In the genomic region with DNA sequence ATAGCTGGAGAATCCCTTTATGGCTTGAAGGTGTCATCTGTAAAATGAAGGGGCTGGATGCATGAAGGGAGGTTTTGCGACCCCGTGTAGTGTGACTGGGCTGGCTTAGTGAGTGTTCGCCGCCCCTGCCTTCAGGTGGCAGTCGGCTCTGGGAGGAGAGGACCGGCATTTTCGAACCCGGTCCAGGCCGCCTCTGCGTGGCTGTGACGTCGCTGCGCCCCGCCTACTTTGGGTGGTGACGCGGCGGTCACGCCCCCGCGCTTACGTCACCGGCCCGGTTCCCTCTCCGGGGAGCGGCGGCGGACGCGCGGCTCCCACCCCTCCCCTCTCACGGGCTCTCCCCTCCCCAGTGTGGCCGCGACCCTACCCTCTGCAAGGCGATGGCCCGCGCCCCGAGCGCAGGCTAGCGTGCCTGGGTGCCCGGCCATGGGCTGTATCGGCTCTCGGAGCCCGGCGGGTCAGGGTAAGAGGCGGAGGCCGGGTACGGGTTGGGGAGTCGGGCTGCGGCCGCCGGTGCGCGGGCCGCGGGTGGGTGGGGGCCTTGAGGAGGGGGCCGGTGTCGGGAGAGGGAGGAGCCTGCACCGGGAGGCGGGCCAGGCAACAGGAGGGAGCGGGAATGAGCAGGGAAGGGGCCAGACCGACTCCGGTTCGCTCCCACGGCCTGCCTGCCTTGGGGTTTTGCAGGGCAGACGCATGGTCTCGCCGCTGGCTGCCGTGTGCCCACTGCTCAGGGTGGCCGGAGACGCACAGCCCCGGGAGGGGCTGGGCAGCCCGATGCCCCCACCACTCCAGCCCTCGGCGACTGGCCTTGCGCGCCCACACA, we compare ENCODE assay signal across 8 cellular contexts. TPM values are rescaled to one million over a fixed set of nuclear protein-coding genes. Genes with fewer than 3 reads are reported as not detected.
DNase-seq lines count a peak whose midpoint lies in the region; ATAC-seq, FAIRE-seq and TF ChIP-seq lines count a peak whose summit lies in the region.

No MANE protein-coding gene starts in this region.

- ATAC-seq in GM21717 (IDR thresholded peaks at IDR 0.05; ENCODE audit: unreplicated experiment) (peak; percentile 64), pancreas (peak; percentile 85 to 86 (median 86))

- peak overlapping the region; percentile 71 for H2AFZ ChIP-seq in MM.1S (ENCODE audit: low read length)

- H3K36me3 Mint-ChIP-seq in activated naive CD8-positive, alpha-beta T cell treated with anti-CD3 and anti-CD28 coated beads for 36 hours = peaks cover 36% of the 10 kb centered on the region

- no peaks in the 10 kb centered on the region for H3K9me3 ChIP-seq in MM.1S (replicated peaks; ENCODE audit: insufficient read depth, low read length)
- no peaks in the 10 kb centered on the region for H3K9me3 ChIP-seq in cardiac muscle cell (ENCODE audit: low read depth)
- H3K9me3 ChIP-seq in pancreas = no peaks in the 10 kb centered on the region
- no peaks in the 10 kb centered on the region for H3K9me3 ChIP-seq in tibial artery

- H3K9me3 Mint-ChIP-seq in activated naive CD8-positive, alpha-beta T cell treated with anti-CD3 and anti-CD28 coated beads for 36 hours = no peaks in the 10 kb centered on the region

- peaks cover 50% of the 10 kb centered on the region for H3K4me1 Mint-ChIP-seq in activated naive CD8-positive, alpha-beta T cell treated with anti-CD3 and anti-CD28 coated beads for 36 hours

- peaks cover 19% of the 10 kb centered on the region for H3K36me3 ChIP-seq in MM.1S (replicated peaks; ENCODE audit: insufficient read depth, low read length)
- H3K36me3 ChIP-seq in cardiac muscle cell = peaks cover 34% of the 10 kb centered on the region
- peaks cover 7 to 34% (median 23%) of the 10 kb centered on the region in 3 donors for H3K36me3 ChIP-seq in pancreas
- peaks cover 33 to 44% (median 44%) of the 10 kb centered on the region in 3 donors for H3K36me3 ChIP-seq in tibial artery

- no peaks in the 10 kb centered on the region for H3K27me3 ChIP-seq in MM.1S (replicated peaks; ENCODE audit: insufficient read depth, low read length)
- H3K27me3 ChIP-seq in cardiac muscle cell = no peaks in the 10 kb centered on the region
- no peaks in the 10 kb centered on the region for H3K27me3 ChIP-seq in pancreas
- H3K27me3 ChIP-seq in tibial artery = no peaks in the 10 kb centered on the region

- peak overlapping the region; percentile 80 for H3K4me3 Mint-ChIP-seq in activated naive CD8-positive, alpha-beta T cell treated with anti-CD3 and anti-CD28 coated beads for 36 hours

- H3K27ac ChIP-seq in MM.1S (ENCODE audit: low read length) = peak overlapping the region; percentile 57
- H3K27ac ChIP-seq in cardiac muscle cell = peak overlapping the region; percentile 93
- peak overlapping the region; percentile 89 to 93 (median 92) for H3K27ac ChIP-seq in pancreas
- H3K27ac ChIP-seq in tibial artery = peak overlapping the region; percentile 97 to 98

- FAIRE-seq in pancreas (lab: Jason Lieb, UNC) = no peak

- WGBS in pancreas, 2 donors = 1 to 3% methylated on average over 52 to 76 of the region's 76 CpGs

- intact Hi-C loops in pancreas (cut with DNase I) = no loop called here
- intact Hi-C loops in tibial artery (cut with DNase I; ENCODE audit: low total_unique reads) = loop anchor here (1.0 to 2.0 kb wide), 2 partner anchors 21 to 27 kb away; no protein-coding TSS in a partner anchor

- no peak for TF ChIP-seq CTCF in MM.1S (IDR thresholded peaks at IDR 0.05; ENCODE audit: low read length)
- TF ChIP-seq CTCF in cardiac muscle cell (IDR thresholded peaks at IDR 0.05; ENCODE audit: low read depth, low read length) = no peak
- no peak for TF ChIP-seq CTCF in pancreas (IDR thresholded peaks at IDR 0.05)
- no peak for TF ChIP-seq CTCF in tibial artery (IDR thresholded peaks at IDR 0.05)

- peak overlapping the region; percentile 73 for H3K4me3 ChIP-seq in MM.1S (ENCODE audit: low read length)
- H3K4me3 ChIP-seq in cardiac muscle cell = peak overlapping the region; percentile 66
- H3K4me3 ChIP-seq in pancreas = peak overlapping the region; percentile 51 to 80 (median 60)
- peak overlapping the region; percentile 90 to 94 for H3K4me3 ChIP-seq in tibial artery

- H3F3A ChIP-seq in MM.1S (ENCODE audit: insufficient read depth, low read length) = peaks cover 45% of the 10 kb centered on the region

- peaks cover 26% of the 10 kb centered on the region for H3K79me2 ChIP-seq in MM.1S (ENCODE audit: low read length)

- H3K9ac ChIP-seq in MM.1S (ENCODE audit: low read length) = peak overlapping the region; percentile 59; the same call in 1 of the 2 replicates

- H3K9me2 ChIP-seq in MM.1S (replicated peaks; ENCODE audit: insufficient read depth, low read length) = no peaks in the 10 kb centered on the region

- H3K27ac Mint-ChIP-seq in activated naive CD8-positive, alpha-beta T cell treated with anti-CD3 and anti-CD28 coated beads for 36 hours = peak overlapping the region; percentile 89

- peak overlapping the region; percentile 69 for H3K4me2 ChIP-seq in MM.1S (ENCODE audit: low read depth, low read length)

- H3K27me3 Mint-ChIP-seq in activated naive CD8-positive, alpha-beta T cell treated with anti-CD3 and anti-CD28 coated beads for 36 hours = no peaks in the 10 kb centered on the region

- DNase-seq in DMS153 (lab: John Stamatoyannopoulos, UW) = peak; percentile 38
- DNase-seq in MM.1S = peak; percentile 78
- DNase-seq in SKM-1 treated with dmso at 0.1 percent for 144 hours (lab: John Stamatoyannopoulos, UW; ENCODE audit: unreplicated experiment) = peak; percentile 26
- peak; percentile 88 for DNase-seq in activated naive CD8-positive, alpha-beta T cell treated with anti-CD3 and anti-CD28 coated beads for 36 hours
- DNase-seq in cardiac muscle cell (ENCODE audit: low read depth in 1 of 2, low spot score in 1 of 2) = peak; percentile 84 to 88
- DNase-seq in pancreas = peak; percentile 77 to 96 (median 89)
- DNase-seq in tibial artery = peak; percentile 79 to 92

- H3K4me1 ChIP-seq in MM.1S (ENCODE audit: low read length) (0 out of 2 replicates have a peak, but pooled peaks cover 4% of the 10 kb centered on the region), cardiac muscle cell (ENCODE audit: low read depth) (peaks cover 5% of the 10 kb centered on the region), pancreas (peaks cover 0 to 11% (median 0%) of the 10 kb centered on the region in 3 donors), tibial artery (peaks cover 0 to 39% (median 27%) of the 10 kb centered on the region in 4 donors)

- peaks cover 35% of the 10 kb centered on the region for H4K20me1 ChIP-seq in MM.1S (ENCODE audit: insufficient read depth, low read length)

RNA-seq across cellular contexts. Expression of gene FAM131A, which starts 1.5 kb away (rescaled TPM):
- 1 to 10 TPM; 2.1 to 3.4 TPM for total RNA-seq in activated naive CD8-positive, alpha-beta T cell treated with anti-CD3 and anti-CD28 coated beads for 36 hours
- 22.1 and 34.3 TPM in 2 replicates for total RNA-seq in cardiac muscle cell
- 9.6 and 16.0 TPM in 2 replicates for polyA plus RNA-seq in cardiac muscle cell
- 1 to 10 TPM; 4.0 to 7.9 (median 6.4) TPM for total RNA-seq in pancreas
- polyA plus RNA-seq in pancreas = 10 to 100 TPM; 12.7 to 22.5 TPM

RNA-seq across cellular contexts. Expression of gene EIF4G1, which starts 21.5 kb away (rescaled TPM):
- 100 to 1,000 TPM; 644 to 660 TPM for total RNA-seq in activated naive CD8-positive, alpha-beta T cell treated with anti-CD3 and anti-CD28 coated beads for 36 hours
- total RNA-seq in cardiac muscle cell (269 and 275 TPM in 2 replicates), pancreas (100 to 1,000 TPM; 118 to 207 (median 178) TPM)
- polyA plus RNA-seq in cardiac muscle cell (166 and 184 TPM in 2 replicates), pancreas (100 to 1,000 TPM; 159 to 163 TPM)

RNA-seq across cellular contexts. Expression of gene CLCN2, which starts 25.5 kb away (rescaled TPM):
- total RNA-seq in activated naive CD8-positive, alpha-beta T cell treated with anti-CD3 and anti-CD28 coated beads for 36 hours = 1 to 10 TPM; 5.0 to 6.8 TPM
- total RNA-seq in cardiac muscle cell (13.1 and 18.4 TPM in 2 replicates), pancreas (1 to 10 TPM; 4.9 to 9.2 (median 6.2) TPM)
- polyA plus RNA-seq in cardiac muscle cell (10.3 and 12.3 TPM in 2 replicates), pancreas (10 to 100 TPM; 22.2 to 25.5 TPM)

RNA-seq across cellular contexts. Expression of gene POLR2H, which starts 25.6 kb away (rescaled TPM):
- 100 to 1,000 TPM; 175 to 177 TPM for total RNA-seq in activated naive CD8-positive, alpha-beta T cell treated with anti-CD3 and anti-CD28 coated beads for 36 hours
- total RNA-seq in cardiac muscle cell (112 and 122 TPM in 2 replicates), pancreas (10 to 100 TPM; 19.7 to 38.2 (median 25.7) TPM)
- polyA plus RNA-seq in cardiac muscle cell (96.2 and 107 TPM in 2 replicates), pancreas (100 to 1,000 TPM in 1 of 2 donors, 10 to 100 TPM in 1; 98.0 to 116 TPM)

RNA-seq across cellular contexts. Expression of gene PSMD2, which starts 36.8 kb away (rescaled TPM):
- 100 to 1,000 TPM; 257 to 282 TPM for total RNA-seq in activated naive CD8-positive, alpha-beta T cell treated with anti-CD3 and anti-CD28 coated beads for 36 hours
- 314 and 456 TPM in 2 replicates for total RNA-seq in cardiac muscle cell
- 390 and 464 TPM in 2 replicates for polyA plus RNA-seq in cardiac muscle cell
- total RNA-seq in pancreas = 10 to 100 TPM; 38.4 to 89.6 (median 54.1) TPM
- 10 to 100 TPM; 39.1 to 78.7 TPM for polyA plus RNA-seq in pancreas

Comparison
In these comparisons a context has a peak if more than half of its experiments do, and no peak if none do; other contexts are left out.
1. Peak in every context shown above with its lines: DNase-seq, ATAC-seq, H3K4me3 ChIP-seq and H3K27ac ChIP-seq.
2. DNase-seq: peak in every context shown above with its lines; median percentile 89 in pancreas; 88 in activated naive CD8-positive, alpha-beta T cell treated with anti-CD3 and anti-CD28 coated beads for 36 hours; 86 in cardiac muscle cell; 86 in tibial artery; 78 in MM.1S; 38 in DMS153; 26 in SKM-1 treated with dmso at 0.1 percent for 144 hours.